ENCODE assay signal across 8 cellular contexts in genomic region chr19:16417660-16418596, GRCh38. TPM values are rescaled to one million over a fixed set of nuclear protein-coding genes. Genes with fewer than 3 reads are reported as not detected.
A peak's percentile ranks its signal among the peaks of the same experiment; 100 is the strongest.
DNase-seq lines count a peak whose midpoint lies in the region; ATAC-seq and TF ChIP-seq lines count a peak whose summit lies in the region.

No MANE protein-coding gene starts in this region.

- no peaks in the 10 kb centered on the region for H3K9me3 Mint-ChIP-seq in activated CD8-positive, alpha-beta T cell treated with anti-CD3 and anti-CD28 coated beads for 36 hours

- H3K4me2 ChIP-seq in mesendoderm (ENCODE audit: low read length): no peak overlapping the region

- ATAC-seq in activated CD8-positive, alpha-beta T cell treated with anti-CD3 and anti-CD28 coated beads for 36 hours: peak; percentile 99
- no peak for ATAC-seq in GM19324 (IDR thresholded peaks at IDR 0.05; ENCODE audit: low FRiP score, unreplicated experiment)

- H2BK15ac ChIP-seq in mesendoderm (replicated peaks; ENCODE audit: low read depth): no peak overlapping the region

- peak; percentile 80 for DNase-seq in NCI-H82 (lab: John Stamatoyannopoulos, UW)
- DNase-seq in NCI-H82 treated with DMSO at 0.1 percent for 48 hours (lab: John Stamatoyannopoulos, UW; ENCODE audit: unreplicated experiment): no peak
- DNase-seq in NCI-H1092 treated with DMSO at 0.1 percent for 48 hours (lab: John Stamatoyannopoulos, UW): peak; percentile 4
- DNase-seq in activated CD8-positive, alpha-beta T cell treated with anti-CD3 and anti-CD28 coated beads for 36 hours: peak; percentile 77
- peak; percentile 58 for DNase-seq in effector CD4-positive, alpha-beta T cell
- DNase-seq in mesendoderm: peak; percentile 84
- DNase-seq in stimulated activated CD8-positive, alpha-beta memory T cell treated with anti-CD3 and anti-CD28 coated beads, Interleukin-4, amount 100 ng/mL, for 4 hours (ENCODE audit: low read depth in 2 of 2, low spot score in 1 of 2): peak; percentile 26 to 36

- H3K4ac ChIP-seq in mesendoderm (ENCODE audit: low read depth, low read length): no peak overlapping the region

- H3K56ac ChIP-seq in mesendoderm (ENCODE audit: low read length): no peak overlapping the region

- H3K4me3 ChIP-seq in mesendoderm (ENCODE audit: low read length): no peak overlapping the region

- POLR2A ChIA-PET in activated CD8-positive, alpha-beta T cell treated with anti-CD3 and anti-CD28 coated beads for 36 hours (lab: Charles Lee): interaction anchor here (0.6 kb wide), 1 partner anchor 170 kb away, joined by 3 read pairs; no protein-coding TSS in a partner anchor

- intact Hi-C loops in activated CD8-positive, alpha-beta T cell treated with anti-CD3 and anti-CD28 coated beads for 36 hours (cut with micrococcal nuclease): no loop called here

- H3K4me1 ChIP-seq in mesendoderm (ENCODE audit: control insufficient read depth, low read depth, low read length): no peaks in the 10 kb centered on the region

- no CpG with 5 or more reads among the region's 33 CpGs for WGBS in mesendoderm (ENCODE audit: extremely low coverage, insufficient coverage, low lambda C conversion rate)

- no peak overlapping the region for H2AK5ac ChIP-seq in mesendoderm (ENCODE audit: low read length)

- no peak overlapping the region for H3K27ac Mint-ChIP-seq in activated CD8-positive, alpha-beta T cell treated with anti-CD3 and anti-CD28 coated beads for 36 hours

- peaks cover 26% of the 10 kb centered on the region for H3K36me3 Mint-ChIP-seq in activated CD8-positive, alpha-beta T cell treated with anti-CD3 and anti-CD28 coated beads for 36 hours (ENCODE audit: low read depth)

- H4K5ac ChIP-seq in mesendoderm (ENCODE audit: low read length): no peak overlapping the region

- H3K27me3 ChIP-seq in mesendoderm (ENCODE audit: insufficient read depth, low read length, poor library complexity): no peaks in the 10 kb centered on the region

- no peak overlapping the region for H3K9ac ChIP-seq in mesendoderm (ENCODE audit: low read length)

- H3K27me3 Mint-ChIP-seq in activated CD8-positive, alpha-beta T cell treated with anti-CD3 and anti-CD28 coated beads for 36 hours: no peaks in the 10 kb centered on the region

- no peak overlapping the region for H3K4me3 Mint-ChIP-seq in activated CD8-positive, alpha-beta T cell treated with anti-CD3 and anti-CD28 coated beads for 36 hours

- peaks cover 11% of the 10 kb centered on the region for H3K4me1 Mint-ChIP-seq in activated CD8-positive, alpha-beta T cell treated with anti-CD3 and anti-CD28 coated beads for 36 hours (ENCODE audit: low read depth)

- no peak overlapping the region for H3K18ac ChIP-seq in mesendoderm (ENCODE audit: low read length)

- H2BK120ac ChIP-seq in mesendoderm (ENCODE audit: low read depth, low read length): no peak overlapping the region

- no peak overlapping the region for H3K27ac ChIP-seq in mesendoderm (ENCODE audit: low read depth, low read length)

- peaks cover 13% of the 10 kb centered on the region for H3K36me3 ChIP-seq in mesendoderm (ENCODE audit: control insufficient read depth, insufficient read depth, low read length)

- H2BK5ac ChIP-seq in mesendoderm (ENCODE audit: low read length): no peak overlapping the region

- no peak overlapping the region for H4K8ac ChIP-seq in mesendoderm (ENCODE audit: low read depth, low read length)

- TF ChIP-seq CTCF in activated CD8-positive, alpha-beta T cell treated with anti-CD3 and anti-CD28 coated beads for 36 hours (IDR thresholded peaks at IDR 0.05): peak; percentile 92

- CTCF ChIA-PET in activated CD8-positive, alpha-beta T cell treated with anti-CD3 and anti-CD28 coated beads for 36 hours (lab: Charles Lee): interaction anchor here (0.7 to 3.7 kb wide), 21 partner anchors 9 to 267 kb away, joined by 3 to 34 read pairs (median 3); partner anchors contain the start of genes AP1M1 and FAM32A

- no peaks in the 10 kb centered on the region for H3K79me1 ChIP-seq in mesendoderm (ENCODE audit: low read length)

- H3K23ac ChIP-seq in mesendoderm (ENCODE audit: low read length): no peak overlapping the region

- H3K79me2 ChIP-seq in mesendoderm (ENCODE audit: control insufficient read depth, insufficient read depth, low read length): no peaks in the 10 kb centered on the region

RNA-seq across cellular contexts. Expression of gene EPS15L1, which starts 53.8 kb away (rescaled TPM):
- 10 to 100 TPM; 27.4 to 28.3 TPM for total RNA-seq in activated CD8-positive, alpha-beta T cell treated with anti-CD3 and anti-CD28 coated beads for 36 hours
- 13.7 TPM for polyA plus RNA-seq in mesendoderm (2013, experiment 1 of 2)
- polyA plus RNA-seq in mesendoderm (2013, experiment 2 of 2): 13.6 TPM
